Comparison of ENCODE assay signal across 1 cellular context in the genomic region with DNA sequence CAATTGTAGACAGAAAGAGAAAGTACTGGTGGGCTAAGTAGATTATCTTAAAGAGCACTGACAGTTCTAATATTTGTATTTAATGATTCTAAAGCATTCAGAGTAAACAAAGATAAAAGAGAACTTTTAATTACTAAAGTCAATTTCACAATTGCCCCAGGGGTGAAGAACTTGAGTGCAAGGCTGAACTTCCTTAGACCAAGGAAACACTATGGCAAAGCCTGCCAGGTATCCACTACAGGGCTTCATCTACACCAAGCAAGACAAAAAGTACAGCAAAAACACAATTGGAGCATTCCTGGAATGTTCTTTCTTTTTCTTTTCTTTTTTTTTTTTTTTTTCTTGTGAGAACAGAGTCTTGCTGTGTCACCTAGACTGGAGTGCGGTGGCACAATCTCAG.
TF ChIP-seq lines count a peak whose summit lies in the region.

No MANE protein-coding gene starts in this region.

TF ChIP-seq in GM12891, 5 proteins besides CTCF, POLR2A, EP300 and RAD21:
- no peak for TF ChIP-seq SPI1 (IDR thresholded peaks at IDR 0.05; ENCODE audit: low read depth, low read length)
TF ChIP-seq in GM12891: peak in this region for 0.
